ENCODE assay signal across 8 cellular contexts in genomic region chrX:11533211-11533651, GRCh38.
A peak's percentile ranks its signal among the peaks of the same experiment; 100 is the strongest.
DNase-seq lines count a peak whose midpoint lies in the region; ATAC-seq, FAIRE-seq and TF ChIP-seq lines count a peak whose summit lies in the region.

No MANE protein-coding gene starts in this region.

- H3K4me3 ChIP-seq in A549 = no peak overlapping the region
- H3K4me3 ChIP-seq in endodermal cell (ENCODE audit: low read length) = no peak overlapping the region

- H3K4me1 ChIP-seq in A549 = no peaks in the 10 kb centered on the region
- no peaks in the 10 kb centered on the region for H3K4me1 ChIP-seq in endodermal cell (ENCODE audit: control insufficient read depth, insufficient read depth, low read length)

- peak; percentile 77 to 90 for TF ChIP-seq RAD21 in A549 (conservative IDR thresholded peaks at IDR 0.05 in 1 of 2, IDR thresholded peaks at IDR 0.05 in 1 of 2)

- H3K27ac Mint-ChIP-seq in endodermal cell = no peak overlapping the region

- TF ChIP-seq POLR2A in A549 (IDR thresholded peaks at IDR 0.05; ENCODE audit: low read length) = no peak

- no peak for TF ChIP-seq EP300 in A549 (IDR thresholded peaks at IDR 0.05)

- no peak overlapping the region for H3K4me2 ChIP-seq in A549

- H3K9ac ChIP-seq in endodermal cell (ENCODE audit: extremely low read depth, low read length, poor library complexity, severe bottlenecking) = no peak overlapping the region

- H3K27me3 Mint-ChIP-seq in endodermal cell (ENCODE audit: insufficient read depth) = peaks cover 9% of the 10 kb centered on the region

- peak; percentile 97 for FAIRE-seq in A549 (lab: Jason Lieb, UNC)

- POLR2A ChIA-PET in A549 (lab: Yijun Ruan, JAX) = no interaction called here

- TF ChIP-seq CTCF in A549 (IDR thresholded peaks at IDR 0.05) (peak; percentile 98), GM12873 (IDR thresholded peaks at IDR 0.05; ENCODE audit: insufficient read depth, low read depth, low read length, missing control alignments) (peak; percentile 55), endodermal cell (conservative IDR thresholded peaks at IDR 0.05) (peak; percentile 87)

- H3K27me3 ChIP-seq in endodermal cell (ENCODE audit: control insufficient read depth, insufficient read depth, low read length, poor library complexity, severe bottlenecking) = peaks cover 8% of the 10 kb centered on the region

- H3K36me3 ChIP-seq in endodermal cell (ENCODE audit: control insufficient read depth, insufficient read depth, low read length) = no peaks in the 10 kb centered on the region

- H3K9me3 ChIP-seq in A549 (no peaks in the 10 kb centered on the region), endodermal cell (ENCODE audit: control insufficient read depth, low read length) (no peaks in the 10 kb centered on the region)

- H3K4me1 Mint-ChIP-seq in endodermal cell = no peaks in the 10 kb centered on the region

- no peaks in the 10 kb centered on the region for H3K36me3 Mint-ChIP-seq in endodermal cell (ENCODE audit: low read depth)

- peak; percentile 22 to 83 for DNase-seq in A549 (ENCODE audit: low read depth in 1 of 2, low spot score in 1 of 2)
- peak; percentile 78 for DNase-seq in MV-4-11 (lab: John Stamatoyannopoulos, UW)
- peak; percentile 95 for DNase-seq in RKO (ENCODE audit: low spot score)
- DNase-seq in endodermal cell = no peak
- DNase-seq in midbrain (lab: John Stamatoyannopoulos, UW) = peak; percentile 60
- no peak for DNase-seq in stimulated activated CD4-positive, alpha-beta T cell treated with anti-CD3 and anti-CD28 coated beads, Interleukin-4, amount 100 ng/mL, for 4 hours

- CTCF ChIA-PET in A549 (lab: Yijun Ruan, JAX) = interaction anchor here (1.6 to 2.0 kb wide), 2 partner anchors 191 to 238 kb away, joined by 5 to 7 read pairs; no protein-coding TSS in a partner anchor

- H3K27ac ChIP-seq in A549 (no peak overlapping the region), endodermal cell (ENCODE audit: low read depth, low read length) (no peak overlapping the region)

- ATAC-seq in A549 (peak; percentile 87 to 91), HG02588 (IDR thresholded peaks at IDR 0.05; ENCODE audit: unreplicated experiment) (peak; percentile 62)

- H3K4me3 Mint-ChIP-seq in endodermal cell = no peak overlapping the region

- H3K9me3 Mint-ChIP-seq in endodermal cell = peaks cover 14% of the 10 kb centered on the region

- 0% methylated on average over 2 of the region's 2 CpGs for WGBS in A549 (ENCODE audit: missing lambda C conversion rate)
- WGBS in endodermal cell (ENCODE audit: insufficient coverage in 1 of 2, insufficient read length in 1 of 2), 2 experiments = no CpG with 5 or more reads among the region's 2 CpGs

TF ChIP-seq in A549, 52 proteins besides CTCF, POLR2A, EP300 and RAD21:
- TF ChIP-seq FOSB (CRISPR knock-in tag; IDR thresholded peaks at IDR 0.05) (no peak), SREBF2 (IDR thresholded peaks at IDR 0.05) (no peak), CEBPB (IDR thresholded peaks at IDR 0.05) (peak; percentile 69 to 88), SMC3 (IDR thresholded peaks at IDR 0.05) (peak; percentile 93)

Comparison
In these comparisons a context has a peak if more than half of its experiments do, and no peak if none do; other contexts are left out.
1. DNase-seq: peak in A549 (2 of 2), MV-4-11 (single experiment), RKO (single experiment) and midbrain (single experiment); none in endodermal cell (single experiment) and stimulated activated CD4-positive, alpha-beta T cell treated with anti-CD3 and anti-CD28 coated beads, Interleukin-4, amount 100 ng/mL, for 4 hours (0 of 2).
2. Peak in every context shown above with its lines, with median percentiles within 50 percentile points of each other: CTCF ChIP-seq.